Comparison of ENCODE assay signal across 20 cellular contexts in genomic region chr2:163246111-163246510, GRCh38.
DNase-seq lines count a peak whose midpoint lies in the region; ATAC-seq and TF ChIP-seq lines count a peak whose summit lies in the region.
"Had no signal": no experiment of that assay in that cellular context is flagged by ENCODE, and none has a peak within 500 bp of the region (broad histone marks: within the 10 kb centered on the region; RNA-seq: fewer than 3 reads in every experiment).

No MANE protein-coding gene starts in this region.

- BruUV-seq in Caco-2 (replicated peaks; lab: Mats Ljungman, UMichigan), result no TSS peak

- no peaks in the 10 kb centered on the region for H3K36me3 ChIP-seq in endodermal cell (ENCODE audit: control insufficient read depth, insufficient read depth, low read length)
- no peaks in the 10 kb centered on the region for H3K36me3 ChIP-seq in mesendoderm (ENCODE audit: control insufficient read depth, insufficient read depth, low read length)
- peaks cover 0 to 2% of the 10 kb centered on the region in 2 donors for H3K36me3 ChIP-seq in neuronal stem cell (replicated peaks in 1 of 2; ENCODE audit: control insufficient read depth in 2 of 2, insufficient read depth in 2 of 2, low read length in 2 of 2)
- H3K36me3 ChIP-seq in Caco-2 (ENCODE audit: control insufficient read depth, insufficient read depth, low read length), result no peaks in the 10 kb centered on the region
- H3K36me3 ChIP-seq: BE2C, BLaER1 had no signal

- no peaks in the 10 kb centered on the region for H3K79me2 ChIP-seq in mesendoderm (ENCODE audit: control insufficient read depth, insufficient read depth, low read length)

- CTCF ChIA-PET in T-cell (lab: Charles Lee) (no interaction called here), Caco-2 (lab: Charles Lee) (no interaction called here)

- ATAC-seq in T-cell (replicated peaks in 1 of 4), result no peak
- ATAC-seq in HG03175 (IDR thresholded peaks at IDR 0.05; ENCODE audit: unreplicated experiment), result no peak

- H3K9ac ChIP-seq in endodermal cell (ENCODE audit: extremely low read depth, low read length, poor library complexity, severe bottlenecking), result no peak overlapping the region
- H3K9ac ChIP-seq in mesendoderm (ENCODE audit: low read length), result no peak overlapping the region
- no peak overlapping the region for H3K9ac ChIP-seq in neuronal stem cell (ENCODE audit: low read depth, low read length, poor library complexity)
- H3K9ac ChIP-seq: BLaER1 had no signal

- no peak overlapping the region for H3K56ac ChIP-seq in mesendoderm (ENCODE audit: low read length)

- H3K23ac ChIP-seq in mesendoderm (ENCODE audit: low read length) (no peak overlapping the region), neuronal stem cell (ENCODE audit: low read depth, low read length, poor library complexity) (no peak overlapping the region)

- H3K27me3 ChIP-seq in endodermal cell (ENCODE audit: control insufficient read depth, insufficient read depth, low read length, poor library complexity, severe bottlenecking) (no peaks in the 10 kb centered on the region), mesendoderm (ENCODE audit: insufficient read depth, low read length, poor library complexity) (no peaks in the 10 kb centered on the region), neuronal stem cell (ENCODE audit: control insufficient read depth in 3 of 3, insufficient read depth in 3 of 3, low read depth in 1 of 3, low read length in 3 of 3) (no peaks in the 10 kb centered on the region), Caco-2 (replicated peaks; ENCODE audit: control insufficient read depth, insufficient read depth, low read length) (no peaks in the 10 kb centered on the region)
- H3K27me3 ChIP-seq: BE2C, BLaER1 had no signal

- peak overlapping the region; percentile 58 for H3K27ac Mint-ChIP-seq in endodermal cell
- no peak overlapping the region for H3K27ac Mint-ChIP-seq in T-cell
- no peak overlapping the region for H3K27ac Mint-ChIP-seq in Caco-2 (ENCODE audit: unreplicated experiment)
- H3K27ac Mint-ChIP-seq: CD14-positive monocyte; CD4-positive, alpha-beta memory T cell; CD4-positive, CD25-positive, alpha-beta regulatory T cell; CD8-positive, alpha-beta memory T cell had no signal

- no peak overlapping the region for H3K14ac ChIP-seq in neuronal stem cell (ENCODE audit: low read length)

- H2AFZ ChIP-seq in neuronal stem cell (ENCODE audit: low read length), result no peak overlapping the region

- H3K4ac ChIP-seq in mesendoderm (ENCODE audit: low read depth, low read length) (no peak overlapping the region), neuronal stem cell (ENCODE audit: low read length) (no peak overlapping the region)

- H4K5ac ChIP-seq in mesendoderm (ENCODE audit: low read length), result no peak overlapping the region

- H3K4me2 ChIP-seq in mesendoderm (ENCODE audit: low read length) (no peak overlapping the region), neuronal stem cell (ENCODE audit: insufficient read depth, low read length, poor library complexity, severe bottlenecking) (no peak overlapping the region)
- H3K4me2 ChIP-seq: BLaER1 had no signal

- H3K4me3 Mint-ChIP-seq in endodermal cell (no peak overlapping the region), T-cell (no peak overlapping the region), Caco-2 (ENCODE audit: unreplicated experiment) (no peak overlapping the region)
- H3K4me3 Mint-ChIP-seq: CD14-positive monocyte; CD4-positive, alpha-beta memory T cell; CD4-positive, CD25-positive, alpha-beta regulatory T cell; CD8-positive, alpha-beta memory T cell had no signal

- H4K8ac ChIP-seq in mesendoderm (ENCODE audit: low read depth, low read length) (no peak overlapping the region), neuronal stem cell (ENCODE audit: low read depth, low read length) (no peak overlapping the region)

- H2BK12ac ChIP-seq in neuronal stem cell (ENCODE audit: low read length), result no peak overlapping the region

- H2BK120ac ChIP-seq in mesendoderm (ENCODE audit: low read depth, low read length) (no peak overlapping the region), neuronal stem cell (ENCODE audit: low read depth, low read length) (no peak overlapping the region)

- H3K79me1 ChIP-seq in mesendoderm (ENCODE audit: low read length) (no peaks in the 10 kb centered on the region), neuronal stem cell (ENCODE audit: low read depth, low read length) (no peaks in the 10 kb centered on the region)

- H3K27me3 Mint-ChIP-seq in endodermal cell (ENCODE audit: insufficient read depth), result no peaks in the 10 kb centered on the region
- H3K27me3 Mint-ChIP-seq in T-cell, result no peaks in the 10 kb centered on the region
- H3K27me3 Mint-ChIP-seq in Caco-2 (ENCODE audit: insufficient read depth, unreplicated experiment), result no peaks in the 10 kb centered on the region
- H3K27me3 Mint-ChIP-seq: CD4-positive, alpha-beta memory T cell; CD4-positive, CD25-positive, alpha-beta regulatory T cell; CD8-positive, alpha-beta memory T cell had no signal

- H3K9me3 Mint-ChIP-seq in endodermal cell, result peaks cover 3% of the 10 kb centered on the region
- H3K9me3 Mint-ChIP-seq in T-cell, result peaks cover 3 to 5% (median 4%) of the 10 kb centered on the region in 3 donors
- no peaks in the 10 kb centered on the region for H3K9me3 Mint-ChIP-seq in Caco-2 (ENCODE audit: unreplicated experiment)

- H3K36me3 Mint-ChIP-seq in endodermal cell (ENCODE audit: low read depth) (no peaks in the 10 kb centered on the region), T-cell (no peaks in the 10 kb centered on the region), Caco-2 (ENCODE audit: insufficient read depth, unreplicated experiment) (no peaks in the 10 kb centered on the region)
- H3K36me3 Mint-ChIP-seq: CD14-positive monocyte; CD4-positive, alpha-beta memory T cell; CD4-positive, CD25-positive, alpha-beta regulatory T cell; CD8-positive, alpha-beta memory T cell had no signal

- TF ChIP-seq CTCF in endodermal cell (conservative IDR thresholded peaks at IDR 0.05), result no peak
- no peak for TF ChIP-seq CTCF in Caco-2 (IDR thresholded peaks at IDR 0.05; ENCODE audit: insufficient read depth in 1 of 2, low read depth in 1 of 2, low read length in 1 of 2, severe bottlenecking in 1 of 2, unreplicated experiment in 1 of 2)

- H3K9me3 ChIP-seq in endodermal cell (ENCODE audit: control insufficient read depth, low read length), result peaks cover 6% of the 10 kb centered on the region
- peaks cover 4 to 8% of the 10 kb centered on the region in 2 donors for H3K9me3 ChIP-seq in neuronal stem cell (replicated peaks in 1 of 2; ENCODE audit: control insufficient read depth in 2 of 2, insufficient read depth in 1 of 2, low read depth in 1 of 2, low read length in 2 of 2)
- H3K9me3 ChIP-seq in Caco-2, result no peaks in the 10 kb centered on the region
- H3K9me3 ChIP-seq: BE2C had no signal

- H2BK5ac ChIP-seq in mesendoderm (ENCODE audit: low read length) (no peak overlapping the region), neuronal stem cell (ENCODE audit: low read length) (no peak overlapping the region)

- H2AK5ac ChIP-seq in mesendoderm (ENCODE audit: low read length) (no peak overlapping the region), neuronal stem cell (ENCODE audit: low read depth, low read length) (no peak overlapping the region)

- H3K4me3 ChIP-seq in endodermal cell (ENCODE audit: low read length) (no peak overlapping the region), mesendoderm (ENCODE audit: low read length) (no peak overlapping the region), neuronal stem cell (ENCODE audit: low read length in 2 of 2) (no peak overlapping the region), Caco-2 (ENCODE audit: low read depth, low read length) (no peak overlapping the region)
- H3K4me3 ChIP-seq: BLaER1 had no signal

- intact Hi-C loops in Caco-2 (cut with micrococcal nuclease; ENCODE audit: unreplicated experiment), result no loop called here

- WGBS in endodermal cell (ENCODE audit: insufficient coverage in 1 of 2, insufficient read length in 1 of 2), 2 experiments, result 75 to 86% methylated on average over 6 to 9 of the region's 9 CpGs
- no CpG with 5 or more reads among the region's 9 CpGs for WGBS in mesendoderm (ENCODE audit: extremely low coverage, insufficient coverage, low lambda C conversion rate)
- WGBS in neuronal stem cell (ENCODE audit: extremely low coverage in 2 of 2, insufficient read length in 2 of 2, insufficient replicate concordance in 1 of 2), 2 donors, result no CpG with 5 or more reads among the region's 9 CpGs

- H3K4me1 Mint-ChIP-seq in endodermal cell, result peaks cover 38% of the 10 kb centered on the region
- no peaks in the 10 kb centered on the region for H3K4me1 Mint-ChIP-seq in T-cell
- H3K4me1 Mint-ChIP-seq in Caco-2 (ENCODE audit: low read depth, unreplicated experiment), result no peaks in the 10 kb centered on the region
- H3K4me1 Mint-ChIP-seq: CD14-positive monocyte; CD4-positive, alpha-beta memory T cell; CD4-positive, CD25-positive, alpha-beta regulatory T cell; CD8-positive, alpha-beta memory T cell had no signal

- peaks cover 20% of the 10 kb centered on the region for H3K4me1 ChIP-seq in endodermal cell (ENCODE audit: control insufficient read depth, insufficient read depth, low read length)
- peaks cover 6% of the 10 kb centered on the region for H3K4me1 ChIP-seq in mesendoderm (ENCODE audit: control insufficient read depth, low read depth, low read length)
- peaks cover 6 to 12% of the 10 kb centered on the region in 2 donors for H3K4me1 ChIP-seq in neuronal stem cell (ENCODE audit: control insufficient read depth in 2 of 2, insufficient read depth in 1 of 2, low read depth in 1 of 2, low read length in 2 of 2)
- H3K4me1 ChIP-seq in Caco-2, result no peaks in the 10 kb centered on the region
- H3K4me1 ChIP-seq: BE2C, BLaER1 had no signal

- DNase-seq in endodermal cell (peak; percentile 51), mesendoderm (peak; percentile 64), neuronal stem cell (ENCODE audit: low spot score) (no peak), Kasumi-1 (lab: John Stamatoyannopoulos, UW) (no peak), T-cell (no peak), Caco-2 (no peak)
- DNase-seq: 8988T; ACHN; BE2C; C1 segment of cervical spinal cord; Calu3; CD4-positive, alpha-beta memory T cell; CD4-positive, CD25-positive, alpha-beta regulatory T cell; CD8-positive, alpha-beta memory T cell; COR-L47; DMS79 treated with DMSO at 0.1 percent for 48 hours; GF-D8 had no signal

- no peak overlapping the region for H3K18ac ChIP-seq in mesendoderm (ENCODE audit: low read length)
- peak overlapping the region; percentile 1 for H3K18ac ChIP-seq in neuronal stem cell (ENCODE audit: low read length)

- H4K91ac ChIP-seq in neuronal stem cell (ENCODE audit: low read depth, low read length, poor library complexity), result no peak overlapping the region

- H3K27ac ChIP-seq in endodermal cell (ENCODE audit: low read depth, low read length) (no peak overlapping the region), mesendoderm (ENCODE audit: low read depth, low read length) (no peak overlapping the region), neuronal stem cell (replicated peaks; ENCODE audit: low read length) (peak overlapping the region; percentile 40)
- H3K27ac ChIP-seq: BLaER1 had no signal

- H2BK15ac ChIP-seq in mesendoderm (replicated peaks; ENCODE audit: low read depth) (no peak overlapping the region), neuronal stem cell (ENCODE audit: low read length) (no peak overlapping the region)

- POLR2A ChIA-PET in T-cell (lab: Charles Lee), result no interaction called here
- POLR2A ChIA-PET in Caco-2 (lab: Charles Lee), result no interaction called here

Comparison
In these comparisons a context has a peak if more than half of its experiments do, and no peak if none do; other contexts are left out.
1. DNase-seq: peak in endodermal cell (single experiment) and mesendoderm (single experiment); none in neuronal stem cell (single experiment), Kasumi-1 (0 of 2), T-cell (0 of 34) and Caco-2 (0 of 2).